Comparison of ENCODE assay signal across 26 cellular contexts in the genomic region with DNA sequence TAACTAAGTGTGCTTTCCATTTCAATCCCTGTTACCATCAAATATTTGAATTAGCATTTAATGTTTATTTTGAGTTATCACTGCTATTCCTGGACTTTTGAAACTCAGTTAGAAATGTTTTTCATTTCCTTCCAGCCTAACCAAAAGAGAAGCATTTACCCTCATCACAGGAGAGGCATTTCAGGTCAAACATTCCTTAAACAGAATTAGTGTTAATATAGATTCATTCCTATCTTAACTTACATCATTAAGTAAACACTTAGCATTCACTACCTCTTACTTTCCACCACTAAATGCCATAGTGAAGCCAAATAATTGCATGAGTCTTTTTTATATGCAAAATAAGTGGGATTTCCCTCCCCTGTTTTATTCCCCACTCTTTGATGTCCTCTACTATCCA.
"Had no signal": no experiment of that assay in that cellular context is flagged by ENCODE, and none has a peak within 500 bp of the region (broad histone marks: within the 10 kb centered on the region; RNA-seq: fewer than 3 reads in every experiment).

No MANE protein-coding gene starts in this region.

- H3K4me1 ChIP-seq: adrenal gland, colonic mucosa, SJCRH30 had no signal

- DNase-seq: activated CD4-positive, alpha-beta T cell treated with anti-CD3 and anti-CD28 coated beads for 48 hours; activated CD4-positive, alpha-beta T cell treated with anti-CD3 and anti-CD28 coated beads, Interleukin-2, amount 50 U/mL, for 4 hours; activated CD4-positive, CD25-positive, alpha-beta regulatory T cell treated with anti-CD3 and anti-CD28 coated beads, Interleukin-2, amount 50 U/mL, for 72 hours; activated CD8-positive, alpha-beta memory T cell treated with anti-CD3 and anti-CD28 coated beads, Interleukin-2, amount 50 U/mL, for 48 hours; activated CD8-positive, alpha-beta T cell treated with anti-CD3 and anti-CD28 coated beads, Interleukin-2, amount 10 ng/mL, durations not matched to agents 7 days and 5 days; activated naive CD4-positive, alpha-beta T cell treated with anti-CD3 and anti-CD28 coated beads, Interleukin-2, amount 50 U/mL, for 16 hours; activated naive CD8-positive, alpha-beta T cell treated with anti-CD3 and anti-CD28 coated beads, Interleukin-2, amount 10 ng/mL, durations not matched to agents 7 days and 5 days; activated T-cell treated with anti-CD3 and anti-CD28 coated beads, Interleukin-2, amount 50 U/mL, for 1 hour; adrenal gland; anterior cingulate cortex; caudate nucleus; colonic mucosa; MV-4-11; NCI-H1105; NCI-H1436 treated with DMSO at 0.1 percent for 48 hours; NCI-H187; NCI-H2171; NCI-H2227 treated with DMSO at 0.1 percent for 48 hours; NCI-H526; NCI-H82; Right ventricle myocardium superior; RPMI8226; SJCRH30 had no signal

- H3K9me3 ChIP-seq: adrenal gland, colonic mucosa, SJCRH30 had no signal

- ATAC-seq: activated CD8-positive, alpha-beta T cell treated with anti-CD3 and anti-CD28 coated beads, Interleukin-2, amount 10 ng/mL, durations not matched to agents 7 days and 5 days; Panc1; WTC11 had no signal

- H3K4me3 ChIP-seq: adrenal gland, colonic mucosa, SJCRH30 had no signal

- H3K27ac ChIP-seq: adrenal gland, colonic mucosa, KMS-11, SJCRH30 had no signal

- H3K4me2 ChIP-seq: KMS-11 had no signal

- H3K9ac ChIP-seq: KMS-11 had no signal

- H3K27me3 ChIP-seq: adrenal gland, colonic mucosa, SJCRH30 had no signal

- H3K36me3 ChIP-seq: adrenal gland, colonic mucosa, SJCRH30 had no signal
